1 cellular context compared by ENCODE assay signal in genomic region chr16:88753600-88753999, GRCh38.
TF ChIP-seq lines count a peak whose summit lies in the region.

No MANE protein-coding gene starts in this region.

TF ChIP-seq in GM23338, 12 proteins besides CTCF, POLR2A, EP300 and RAD21 (continued from another document):
- TF ChIP-seq ZNF462 (CRISPR knock-in tag; IDR thresholded peaks at IDR 0.05), result no peak
- no peak for TF ChIP-seq STAT1 (IDR thresholded peaks at IDR 0.05; ENCODE audit: unreplicated experiment)
- TF ChIP-seq ZNF331 (CRISPR knock-in tag; IDR thresholded peaks at IDR 0.05; ENCODE audit: low read depth), result no peak
- no peak for TF ChIP-seq EZH2 (IDR thresholded peaks at IDR 0.05; ENCODE audit: low read depth, unreplicated experiment)
- no peak for TF ChIP-seq JUNB (IDR thresholded peaks at IDR 0.05; ENCODE audit: unreplicated experiment)
- no peak for TF ChIP-seq CREB1 (CRISPR knock-in tag; IDR thresholded peaks at IDR 0.05; ENCODE audit: low read depth)
- no peak for TF ChIP-seq ZNF114 (CRISPR knock-in tag; IDR thresholded peaks at IDR 0.05)
- no peak for TF ChIP-seq EZH2phosphoT487 (IDR thresholded peaks at IDR 0.05; ENCODE audit: unreplicated experiment)
